In genomic region chr1:156816561-156817328, GRCh38 we compare ENCODE assay signal across 8 cellular contexts. TPM values are rescaled to one million over a fixed set of nuclear protein-coding genes. Genes with fewer than 3 reads are reported as not detected.
DNase-seq lines count a peak whose midpoint lies in the region; ATAC-seq and TF ChIP-seq lines count a peak whose summit lies in the region.

SH2D2A (minus strand) TSS chr1:156816848; CDS start chr1:156816708, 140 bp downstream.

- DNase-seq in GF-D8 (lab: John Stamatoyannopoulos, UW) (peak; percentile 64), RPMI8226 (peak; percentile 95), activated gamma-delta T cell (lab: John Stamatoyannopoulos, UW) (peak; percentile 31), left lung (peak in 1 of 2 donors; percentile 56), DMS79 treated with DMSO at 0.1 percent for 48 hours (lab: John Stamatoyannopoulos, UW) (no peak), medulla oblongata (ENCODE audit: extremely low spot score) (no peak)
- peak; percentile 89 to 92 for DNase-seq in stimulated activated CD8-positive, alpha-beta memory T cell treated with anti-CD3 and anti-CD28 coated beads, Interleukin-2, amount 100 ng/mL, for 1 hour (ENCODE audit: low read depth in 2 of 2)

- intact Hi-C loops in left lung (cut with DNase I): no loop called here

- H3K4me1 ChIP-seq in left lung: peaks cover 10 to 28% of the 10 kb centered on the region in 2 donors

- H3K4me3 ChIP-seq in left lung: peak within 1 kb of the TSS in 1 of 2 donors; percentile 32

- peak within 1 kb of the TSS in 1 of 2 donors; percentile 57 for H3K27ac ChIP-seq in left lung

- no peak for TF ChIP-seq CTCF in left lung (IDR thresholded peaks at IDR 0.05)

- H3K9me3 ChIP-seq in left lung: no peaks in the 10 kb centered on the region

- no peaks in the 10 kb centered on the region for H3K36me3 ChIP-seq in left lung

- H3K27me3 ChIP-seq in left lung: peaks cover 0 to 32% of the 10 kb centered on the region in 2 donors

- ATAC-seq in HG02642 (IDR thresholded peaks at IDR 0.05; ENCODE audit: poor library complexity, unreplicated experiment): peak; percentile 63
- ATAC-seq in left lung: peak; percentile 44

RNA-seq across cellular contexts. Expression of gene SH2D2A, which starts in this region (rescaled TPM):
- 1 to 10 TPM; 1.7 to 4.4 TPM for total RNA-seq in left lung

Comparison
In these comparisons a context has a peak if more than half of its experiments do, and no peak if none do; other contexts are left out.
1. DNase-seq: peak in GF-D8 (single experiment), RPMI8226 (single experiment), activated gamma-delta T cell (single experiment) and stimulated activated CD8-positive, alpha-beta memory T cell treated with anti-CD3 and anti-CD28 coated beads, Interleukin-2, amount 100 ng/mL, for 1 hour (2 of 2); none in DMS79 treated with DMSO at 0.1 percent for 48 hours (single experiment) and medulla oblongata (single experiment).